20 cellular contexts compared by ENCODE assay signal in the genomic region with DNA sequence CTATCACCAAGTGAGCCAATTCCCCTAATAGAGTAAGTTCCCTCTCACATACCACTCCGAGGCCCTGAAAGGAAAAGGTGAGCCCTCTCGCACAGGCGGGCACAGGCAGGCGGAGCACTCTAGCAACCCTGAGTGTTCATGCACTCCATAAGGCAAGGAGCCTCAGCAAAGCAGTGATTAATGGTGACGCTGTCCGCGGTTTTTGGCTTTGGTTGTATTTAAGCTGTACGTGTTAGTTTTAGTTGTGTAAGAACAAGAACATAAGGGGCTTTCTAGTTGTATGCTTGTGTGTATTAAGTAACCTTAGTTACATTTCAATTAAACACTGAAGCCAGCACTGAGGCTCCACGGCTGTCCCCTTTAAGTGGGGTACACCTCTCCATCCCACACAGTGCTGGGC. TPM values are rescaled to one million over a fixed set of nuclear protein-coding genes. Genes with fewer than 3 reads are reported as not detected.
DNase-seq lines count a peak whose midpoint lies in the region; TF ChIP-seq lines count a peak whose summit lies in the region.
"Had no signal": no experiment of that assay in that cellular context is flagged by ENCODE, and none has a peak within 500 bp of the region (broad histone marks: within the 10 kb centered on the region; RNA-seq: fewer than 3 reads in every experiment).

No MANE protein-coding gene starts in this region.

- CTCF ChIA-PET in activated CD4-positive, alpha-beta memory T cell treated with anti-CD3 and anti-CD28 coated beads, Interleukin-2, amount 10 ng/mL, durations not matched to agents 7 days and 5 days (lab: Charles Lee) = interaction anchor here (0.6 to 1.0 kb wide), 2 partner anchors 79 to 278 kb away, joined by 3 to 4 read pairs; no protein-coding TSS in a partner anchor

- H3K27me3 Mint-ChIP-seq in activated CD4-positive, alpha-beta memory T cell treated with anti-CD3 and anti-CD28 coated beads, Interleukin-2, amount 10 ng/mL, durations not matched to agents 7 days and 5 days = no peaks in the 10 kb centered on the region
- H3K27me3 Mint-ChIP-seq: activated naive CD8-positive, alpha-beta T cell treated with anti-CD3 and anti-CD28 coated beads, Interleukin-2, amount 50 U/mL, for 24 hours; CD4-positive, CD25-positive, alpha-beta regulatory T cell had no signal

- H3K4me3 Mint-ChIP-seq in activated CD4-positive, alpha-beta memory T cell treated with anti-CD3 and anti-CD28 coated beads, Interleukin-2, amount 10 ng/mL, durations not matched to agents 7 days and 5 days = no peak overlapping the region
- H3K4me3 Mint-ChIP-seq: activated naive CD8-positive, alpha-beta T cell treated with anti-CD3 and anti-CD28 coated beads, Interleukin-2, amount 50 U/mL, for 24 hours; CD4-positive, CD25-positive, alpha-beta regulatory T cell; natural killer cell had no signal

- peaks cover 7% of the 10 kb centered on the region for H3K79me2 ChIP-seq in osteoblast (ENCODE audit: insufficient read depth, low read length)

- no peak overlapping the region for H3K4me2 ChIP-seq in osteoblast (ENCODE audit: insufficient read depth, low read length)

- TF ChIP-seq CTCF in astrocyte of the cerebellum (IDR thresholded peaks at IDR 0.05; ENCODE audit: low read depth, low read length, missing control alignments) (no peak), fibroblast of pulmonary artery (IDR thresholded peaks at IDR 0.05; ENCODE audit: low read length, missing control alignments) (no peak), osteoblast (IDR thresholded peaks at IDR 0.05; ENCODE audit: extremely low read depth, low read depth, low read length) (no peak), GM13977 (IDR thresholded peaks at IDR 0.05; ENCODE audit: extremely low read depth, insufficient read depth, missing control alignments) (no peak)

- H3K9me3 Mint-ChIP-seq in activated CD4-positive, alpha-beta memory T cell treated with anti-CD3 and anti-CD28 coated beads, Interleukin-2, amount 10 ng/mL, durations not matched to agents 7 days and 5 days = no peaks in the 10 kb centered on the region
- H3K9me3 Mint-ChIP-seq: activated naive CD8-positive, alpha-beta T cell treated with anti-CD3 and anti-CD28 coated beads, Interleukin-2, amount 50 U/mL, for 24 hours; CD4-positive, CD25-positive, alpha-beta regulatory T cell; natural killer cell had no signal

- H3K4me3 ChIP-seq in astrocyte of the cerebellum (ENCODE audit: low read depth, low read length) = no peak overlapping the region
- H3K4me3 ChIP-seq in fibroblast of pulmonary artery (replicated peaks; ENCODE audit: low read depth, low read length) = no peak overlapping the region
- H3K4me3 ChIP-seq in osteoblast (ENCODE audit: insufficient read depth, low read length) = no peak overlapping the region
- H3K4me3 ChIP-seq: prostate gland, SK-N-MC, suprapubic skin had no signal

- H3K27ac ChIP-seq in osteoblast (ENCODE audit: low read depth, low read length) = peak overlapping the region; percentile 61
- H3K27ac ChIP-seq: prostate gland, SK-N-MC, suprapubic skin had no signal

- no peaks in the 10 kb centered on the region for H3K4me1 Mint-ChIP-seq in activated CD4-positive, alpha-beta memory T cell treated with anti-CD3 and anti-CD28 coated beads, Interleukin-2, amount 10 ng/mL, durations not matched to agents 7 days and 5 days
- H3K4me1 Mint-ChIP-seq: activated naive CD8-positive, alpha-beta T cell treated with anti-CD3 and anti-CD28 coated beads, Interleukin-2, amount 50 U/mL, for 24 hours had no signal

- peaks cover 31% of the 10 kb centered on the region for H4K20me1 ChIP-seq in osteoblast (ENCODE audit: insufficient read depth, low read length)

- in situ Hi-C loops in astrocyte of the cerebellum (cut with HindIII; ENCODE audit: low sequenced_read_pairs) (no loop called here), GM13977 (cut with MboI; ENCODE audit: low pct_unique_long_range_greater_than_20kb, low sequenced_read_pairs, unreplicated experiment) (no loop called here)

- H2AFZ ChIP-seq in osteoblast (ENCODE audit: low read length) = no peak overlapping the region

- H3K36me3 Mint-ChIP-seq in activated CD4-positive, alpha-beta memory T cell treated with anti-CD3 and anti-CD28 coated beads, Interleukin-2, amount 10 ng/mL, durations not matched to agents 7 days and 5 days (ENCODE audit: low read depth) = no peaks in the 10 kb centered on the region
- H3K36me3 Mint-ChIP-seq: CD4-positive, CD25-positive, alpha-beta regulatory T cell; natural killer cell had no signal

- H3K4me1 ChIP-seq in osteoblast (ENCODE audit: insufficient read depth, low read length) = peaks cover 10% of the 10 kb centered on the region
- H3K4me1 ChIP-seq: prostate gland had no signal

- POLR2A ChIA-PET in activated CD4-positive, alpha-beta memory T cell treated with anti-CD3 and anti-CD28 coated beads, Interleukin-2, amount 10 ng/mL, durations not matched to agents 7 days and 5 days (lab: Charles Lee) = no interaction called here

- no peaks in the 10 kb centered on the region for H3K27me3 ChIP-seq in osteoblast (ENCODE audit: insufficient read depth, low read length)
- H3K27me3 ChIP-seq: suprapubic skin had no signal

- H3K36me3 ChIP-seq in osteoblast (ENCODE audit: insufficient read depth, low read length) = no peaks in the 10 kb centered on the region
- H3K36me3 ChIP-seq: prostate gland had no signal

- DNase-seq in HPDE6-E6E7 (ENCODE audit: extremely low spot score) = peak; percentile 63
- DNase-seq in astrocyte of the cerebellum (ENCODE audit: low read depth) = peak; percentile 72
- DNase-seq in fibroblast of pulmonary artery (ENCODE audit: low read depth) = peak; percentile 49
- peak; percentile 91 for DNase-seq in osteoblast (ENCODE audit: insufficient read length, low spot score, missing footprints)
- no peak for DNase-seq in SKM-1 treated with dmso at 0.1 percent for 144 hours (lab: John Stamatoyannopoulos, UW; ENCODE audit: unreplicated experiment)
- no peak for DNase-seq in NCI-H128 (lab: John Stamatoyannopoulos, UW; ENCODE audit: unreplicated experiment)
- no peak for DNase-seq in GM13977 (ENCODE audit: low spot score)
- no peak for DNase-seq in activated CD4-positive, alpha-beta memory T cell treated with anti-CD3 and anti-CD28 coated beads, Interleukin-2, amount 10 ng/mL, durations not matched to agents 7 days and 5 days
- DNase-seq: activated naive CD8-positive, alpha-beta T cell treated with anti-CD3 and anti-CD28 coated beads, Interleukin-2, amount 50 U/mL, for 24 hours; CD4-positive, CD25-positive, alpha-beta regulatory T cell; central memory CD4-positive, alpha-beta T cell; hippocampal formation; natural killer cell; NCI-H1436 treated with DMSO at 0.1 percent for 48 hours; NCI-H82; stimulated activated CD8-positive, alpha-beta memory T cell treated with anti-CD3 and anti-CD28 coated beads, Interleukin-4, amount 100 ng/mL, for 48 hours; T-helper 9 cell had no signal

- no peaks in the 10 kb centered on the region for H3K9me3 ChIP-seq in osteoblast (ENCODE audit: low read depth, low read length)
- H3K9me3 ChIP-seq: prostate gland, suprapubic skin had no signal

- H3K27ac Mint-ChIP-seq in activated CD4-positive, alpha-beta memory T cell treated with anti-CD3 and anti-CD28 coated beads, Interleukin-2, amount 10 ng/mL, durations not matched to agents 7 days and 5 days = no peak overlapping the region
- H3K27ac Mint-ChIP-seq: activated naive CD8-positive, alpha-beta T cell treated with anti-CD3 and anti-CD28 coated beads, Interleukin-2, amount 50 U/mL, for 24 hours; CD4-positive, CD25-positive, alpha-beta regulatory T cell; natural killer cell had no signal

RNA-seq across cellular contexts. Expression of a gene that starts 33.1 kb away (rescaled TPM):
- 3.8 and 4.3 TPM in 2 replicates for total RNA-seq in osteoblast
- total RNA-seq in activated CD4-positive, alpha-beta memory T cell treated with anti-CD3 and anti-CD28 coated beads, Interleukin-2, amount 10 ng/mL, durations not matched to agents 7 days and 5 days = 1 to 10 TPM; 4.3 to 4.4 TPM

Comparison
In these comparisons a context has a peak if more than half of its experiments do, and no peak if none do; other contexts are left out.
1. DNase-seq: peak in HPDE6-E6E7 (single experiment), astrocyte of the cerebellum (single experiment), fibroblast of pulmonary artery (single experiment) and osteoblast (single experiment); none in SKM-1 treated with dmso at 0.1 percent for 144 hours (single experiment), NCI-H128 (single experiment), GM13977 (single experiment) and activated CD4-positive, alpha-beta memory T cell treated with anti-CD3 and anti-CD28 coated beads, Interleukin-2, amount 10 ng/mL, durations not matched to agents 7 days and 5 days (single experiment).